ENCODE assay signal across 8 cellular contexts in the genomic region with DNA sequence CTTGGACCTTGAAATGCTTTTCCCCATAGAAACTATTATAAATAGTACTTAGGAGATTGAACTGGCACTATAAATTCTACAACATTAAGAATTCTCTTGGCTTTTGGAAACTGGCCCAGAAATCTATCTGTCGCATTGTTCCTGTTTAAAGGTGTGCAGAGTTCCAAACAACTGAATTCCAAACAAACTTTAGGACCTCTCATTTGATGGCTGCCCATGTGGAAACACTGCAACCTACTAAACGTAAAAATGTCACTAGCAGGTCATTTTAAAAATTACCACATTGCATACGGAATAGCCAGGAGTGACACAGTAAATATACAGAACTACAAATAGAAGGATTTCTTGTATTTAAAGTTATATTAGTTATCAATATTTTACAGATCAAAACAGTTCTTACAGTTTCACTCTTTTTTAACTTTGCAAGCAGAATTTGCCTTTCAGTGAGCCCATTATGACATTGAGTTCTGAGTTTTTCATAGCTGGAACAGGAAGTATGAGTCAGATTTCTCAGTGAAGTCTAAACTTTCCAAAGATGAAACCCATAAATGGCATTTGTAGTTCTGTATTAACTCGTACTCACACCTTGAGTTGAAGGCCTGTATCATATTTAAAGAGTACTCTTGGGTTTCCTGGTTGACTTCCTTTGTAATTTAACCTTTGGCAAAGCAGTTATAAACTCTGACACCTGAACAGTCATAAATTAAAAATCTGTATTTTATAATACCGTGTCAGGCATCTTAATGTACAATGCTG.
DNase-seq lines count a peak whose midpoint lies in the region; ATAC-seq and TF ChIP-seq lines count a peak whose summit lies in the region.

No MANE protein-coding gene starts in this region.

- no peaks in the 10 kb centered on the region for H3K27me3 ChIP-seq in lower lobe of right lung (ENCODE audit: low read depth)

- DNase-seq in GM10248 (ENCODE audit: extremely low spot score): peak; percentile 58
- DNase-seq in GM20000 (ENCODE audit: low spot score): peak; percentile 45
- DNase-seq in activated CD4-positive, alpha-beta memory T cell treated with anti-CD3 and anti-CD28 coated beads, Interleukin-2, amount 10 ng/mL, durations not matched to agents 7 days and 5 days: no peak
- no peak for DNase-seq in lower lobe of right lung
- no peak for DNase-seq in NCI-H2196 treated with DMSO at 0.1 percent for 48 hours (lab: John Stamatoyannopoulos, UW; ENCODE audit: unreplicated experiment)
- DNase-seq in activated CD4-positive, alpha-beta T cell treated with anti-CD3 and anti-CD28 coated beads, Interleukin-2, amount 50 U/mL, for 48 hours: no peak
- DNase-seq in posterior vena cava (ENCODE audit: low spot score): no peak

- CTCF ChIA-PET in GM10248 (lab: Yijun Ruan, JAX): interaction anchor here (1.0 to 2.4 kb wide), 5 partner anchors 10 to 16 kb away, joined by 3 to 6 read pairs (median 3); no protein-coding TSS in a partner anchor
- CTCF ChIA-PET in activated CD4-positive, alpha-beta memory T cell treated with anti-CD3 and anti-CD28 coated beads, Interleukin-2, amount 10 ng/mL, durations not matched to agents 7 days and 5 days (lab: Charles Lee): interaction anchor here (1.2 kb wide), 1 partner anchor 12 kb away, joined by 3 read pairs; no protein-coding TSS in a partner anchor

- H3K9me3 ChIP-seq in lower lobe of right lung: no peaks in the 10 kb centered on the region

- peaks cover 6% of the 10 kb centered on the region for H3K36me3 Mint-ChIP-seq in activated CD4-positive, alpha-beta memory T cell treated with anti-CD3 and anti-CD28 coated beads, Interleukin-2, amount 10 ng/mL, durations not matched to agents 7 days and 5 days (ENCODE audit: low read depth)

- H3K27me3 Mint-ChIP-seq in activated CD4-positive, alpha-beta memory T cell treated with anti-CD3 and anti-CD28 coated beads, Interleukin-2, amount 10 ng/mL, durations not matched to agents 7 days and 5 days: no peaks in the 10 kb centered on the region

- no peaks in the 10 kb centered on the region for H3K36me3 ChIP-seq in lower lobe of right lung

- H3K4me1 ChIP-seq in lower lobe of right lung: peaks cover 7% of the 10 kb centered on the region

- POLR2A ChIA-PET in GM10248 (lab: Yijun Ruan, JAX): no interaction called here
- POLR2A ChIA-PET in activated CD4-positive, alpha-beta memory T cell treated with anti-CD3 and anti-CD28 coated beads, Interleukin-2, amount 10 ng/mL, durations not matched to agents 7 days and 5 days (lab: Charles Lee): no interaction called here

- TF ChIP-seq CTCF in GM10248 (IDR thresholded peaks at IDR 0.05; ENCODE audit: control extremely low read depth, extremely low read depth, low read depth, missing control alignments) (no peak), GM20000 (IDR thresholded peaks at IDR 0.05; ENCODE audit: extremely low read depth, missing control alignments) (no peak), lower lobe of right lung (IDR thresholded peaks at IDR 0.05) (no peak)

- H3K4me3 Mint-ChIP-seq in activated CD4-positive, alpha-beta memory T cell treated with anti-CD3 and anti-CD28 coated beads, Interleukin-2, amount 10 ng/mL, durations not matched to agents 7 days and 5 days: no peak overlapping the region

- H3K27ac Mint-ChIP-seq in activated CD4-positive, alpha-beta memory T cell treated with anti-CD3 and anti-CD28 coated beads, Interleukin-2, amount 10 ng/mL, durations not matched to agents 7 days and 5 days: peak overlapping the region; percentile 66

- no peak overlapping the region for H3K27ac ChIP-seq in lower lobe of right lung

- ATAC-seq in HG03520 (IDR thresholded peaks at IDR 0.05; ENCODE audit: unreplicated experiment) (peak; percentile 95), lower lobe of right lung (peak; percentile 41 to 51)

- intact Hi-C loops in lower lobe of right lung (cut with DNase I) (no loop called here), posterior vena cava (cut with DNase I) (no loop called here)

- no peaks in the 10 kb centered on the region for H3K9me3 Mint-ChIP-seq in activated CD4-positive, alpha-beta memory T cell treated with anti-CD3 and anti-CD28 coated beads, Interleukin-2, amount 10 ng/mL, durations not matched to agents 7 days and 5 days

- no peak overlapping the region for H3K4me3 ChIP-seq in lower lobe of right lung

- H3K4me1 Mint-ChIP-seq in activated CD4-positive, alpha-beta memory T cell treated with anti-CD3 and anti-CD28 coated beads, Interleukin-2, amount 10 ng/mL, durations not matched to agents 7 days and 5 days: peaks cover 28% of the 10 kb centered on the region

Comparison
In these comparisons a context has a peak if more than half of its experiments do, and no peak if none do; other contexts are left out.
1. DNase-seq: peak in GM10248 (single experiment) and GM20000 (single experiment); none in activated CD4-positive, alpha-beta memory T cell treated with anti-CD3 and anti-CD28 coated beads, Interleukin-2, amount 10 ng/mL, durations not matched to agents 7 days and 5 days (single experiment), lower lobe of right lung (single experiment), NCI-H2196 treated with DMSO at 0.1 percent for 48 hours (single experiment), activated CD4-positive, alpha-beta T cell treated with anti-CD3 and anti-CD28 coated beads, Interleukin-2, amount 50 U/mL, for 48 hours (0 of 2) and posterior vena cava (single experiment).